Comparison of ENCODE assay signal across 10 cellular contexts in the genomic region with DNA sequence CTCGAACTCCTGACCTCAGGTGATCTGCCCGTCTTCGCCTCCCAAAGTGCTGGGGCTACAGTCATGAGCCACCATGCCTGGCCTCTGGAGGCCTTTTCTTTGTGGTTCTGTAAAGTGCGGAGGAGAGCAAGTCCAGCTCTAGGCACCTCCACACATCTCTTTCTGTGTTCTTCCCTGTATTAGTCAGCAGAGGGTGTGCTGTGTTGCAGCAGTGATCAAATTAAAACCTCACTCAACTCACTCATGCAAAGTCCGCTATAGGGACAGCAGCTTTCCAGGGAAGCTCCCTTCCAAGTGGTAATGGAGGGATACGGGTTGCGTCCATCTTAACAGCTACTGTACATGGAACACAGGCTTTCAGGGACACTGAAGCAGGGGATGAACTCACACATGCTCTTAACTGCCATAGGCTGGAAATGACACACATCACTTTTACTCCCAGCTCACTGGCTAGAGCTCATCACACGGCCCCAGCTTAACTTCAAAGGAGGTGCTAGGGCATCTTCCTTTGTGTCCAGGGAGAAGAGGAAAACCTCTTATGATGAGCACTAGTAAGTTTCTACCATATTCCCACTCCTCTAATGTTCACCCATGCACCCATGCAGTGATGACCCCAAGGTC. TPM values are rescaled to one million over a fixed set of nuclear protein-coding genes. Genes with fewer than 3 reads are reported as not detected.
DNase-seq lines count a peak whose midpoint lies in the region; ATAC-seq and TF ChIP-seq lines count a peak whose summit lies in the region.
"Had no signal": no experiment of that assay in that cellular context is flagged by ENCODE, and none has a peak within 500 bp of the region (broad histone marks: within the 10 kb centered on the region; RNA-seq: fewer than 3 reads in every experiment).

No MANE protein-coding gene starts in this region.

- DNase-seq in CD4-positive, CD25-positive, alpha-beta regulatory T cell, result peak in 2 of 3 donors; percentile 11
- DNase-seq in GM20000 (ENCODE audit: low spot score), result peak; percentile 48
- DNase-seq in IMR-90, result no peak
- no peak for DNase-seq in epithelial cell of proximal tubule (ENCODE audit: low read depth)
- DNase-seq in stimulated activated CD4-positive, alpha-beta T cell treated with anti-CD3 and anti-CD28 coated beads, Interleukin-4, amount 100 ng/mL, for 1 hour, result no peak
- DNase-seq in ecto neural progenitor cell (ENCODE audit: low spot score), result no peak
- no peak for DNase-seq in RPMI8226
- DNase-seq: activated effector memory CD4-positive, alpha-beta T cell treated with Interleukin-2 at 50 U/mL for 16 hours; NCI-H774 had no signal

- no peak overlapping the region for H3K9ac ChIP-seq in IMR-90 (ENCODE audit: low read depth, low read length)

- no peak overlapping the region for H3K4me3 ChIP-seq in CD4-positive, CD25-positive, alpha-beta regulatory T cell (ENCODE audit: low read depth, low read length)
- H3K4me3 ChIP-seq in IMR-90 (ENCODE audit: insufficient read depth, low read depth, low read length) (no peak overlapping the region), epithelial cell of proximal tubule (ENCODE audit: low read depth, low read length) (no peak overlapping the region)

- no peak overlapping the region for H3K23ac ChIP-seq in IMR-90 (ENCODE audit: low read depth, low read length)

- no peak overlapping the region for H3K4ac ChIP-seq in IMR-90 (ENCODE audit: low read depth, low read length)

- no peak overlapping the region for H2BK120ac ChIP-seq in IMR-90 (ENCODE audit: low read depth, low read length)

- POLR2A ChIA-PET in IMR-90 (lab: Charles Lee; ENCODE audit: unreplicated experiment), result no interaction called here

- 67% methylated on average over 1 of the region's 8 CpGs; no CpG with 5 or more reads in 1 of the 2 experiments for WGBS in IMR-90 (ENCODE audit: extremely low coverage in 2 of 2, insufficient read length in 1 of 2), 2 experiments

- no peak overlapping the region for H2BK5ac ChIP-seq in IMR-90 (ENCODE audit: low read depth, low read length, poor library complexity, severe bottlenecking)

- H4K8ac ChIP-seq in IMR-90 (ENCODE audit: low read depth in 2 of 2, low read length in 2 of 2), result no peak overlapping the region

- no peak overlapping the region for H3K14ac ChIP-seq in IMR-90 (replicated peaks; ENCODE audit: low read depth, low read length)

- H2BK20ac ChIP-seq in IMR-90 (ENCODE audit: low read depth, low read length), result no peak overlapping the region

- no peaks in the 10 kb centered on the region for H3K36me3 Mint-ChIP-seq in CD4-positive, CD25-positive, alpha-beta regulatory T cell

- no peak overlapping the region for H3K27ac Mint-ChIP-seq in CD4-positive, CD25-positive, alpha-beta regulatory T cell

- H4K20me1 ChIP-seq in IMR-90 (ENCODE audit: insufficient read depth, low read length), result no peaks in the 10 kb centered on the region

- H3K4me2 ChIP-seq in IMR-90 (ENCODE audit: low read depth, low read length), result no peak overlapping the region

- peaks cover 4% of the 10 kb centered on the region for H3K27me3 Mint-ChIP-seq in CD4-positive, CD25-positive, alpha-beta regulatory T cell

- no TSS peak for BruUV-seq in IMR-90 (replicated peaks; lab: Mats Ljungman, UMichigan)

- peak in 1 of 2 donors; percentile 31 for ATAC-seq in CD4-positive, CD25-positive, alpha-beta regulatory T cell (ENCODE audit: low read depth in 2 of 2)
- ATAC-seq in IMR-90 (ENCODE audit: low read depth), result no peak
- ATAC-seq in HG03025 (IDR thresholded peaks at IDR 0.05; ENCODE audit: low FRiP score, unreplicated experiment), result no peak

- no peaks in the 10 kb centered on the region for H3K4me1 ChIP-seq in CD4-positive, CD25-positive, alpha-beta regulatory T cell (ENCODE audit: control insufficient read depth, insufficient read depth, low read length, poor library complexity, severe bottlenecking)
- H3K4me1 ChIP-seq in IMR-90 (ENCODE audit: control insufficient read depth, insufficient read depth, low read length), result no peaks in the 10 kb centered on the region

- in situ Hi-C loops in IMR-90 (cut with MboI; ENCODE audit: low sequenced_read_pairs), result no loop called here

- no peak overlapping the region for H3K4me3 Mint-ChIP-seq in CD4-positive, CD25-positive, alpha-beta regulatory T cell

- intact Hi-C loops in IMR-90 (cut with micrococcal nuclease), result no loop called here

- H3K27me3 ChIP-seq in CD4-positive, CD25-positive, alpha-beta regulatory T cell (ENCODE audit: control insufficient read depth, insufficient read depth, low read length), result no peaks in the 10 kb centered on the region
- H3K27me3 ChIP-seq in IMR-90 (ENCODE audit: control insufficient read depth, insufficient read depth, low read length), result peaks cover 34% of the 10 kb centered on the region

- peak overlapping the region; percentile 21 for H2AFZ ChIP-seq in IMR-90 (replicated peaks; ENCODE audit: low read length, poor library complexity)

- TF ChIP-seq CTCF in GM20000 (IDR thresholded peaks at IDR 0.05; ENCODE audit: extremely low read depth, missing control alignments) (peak; percentile 8), IMR-90 (conservative IDR thresholded peaks at IDR 0.05; ENCODE audit: low read depth, low read length) (no peak), epithelial cell of proximal tubule (conservative IDR thresholded peaks at IDR 0.05; ENCODE audit: low read depth, low read length) (peak; percentile 49)

- H3K36me3 ChIP-seq in CD4-positive, CD25-positive, alpha-beta regulatory T cell (ENCODE audit: control insufficient read depth, insufficient read depth, low read length), result no peaks in the 10 kb centered on the region
- no peaks in the 10 kb centered on the region for H3K36me3 ChIP-seq in IMR-90 (ENCODE audit: control insufficient read depth, insufficient read depth, low read length)

- H2BK15ac ChIP-seq in IMR-90 (ENCODE audit: low read depth, low read length), result no peak overlapping the region

- H2AK5ac ChIP-seq in IMR-90 (ENCODE audit: low read depth, low read length), result no peak overlapping the region

- H2AK9ac ChIP-seq in IMR-90 (replicated peaks; ENCODE audit: low read depth, low read length, poor library complexity), result no peak overlapping the region

- H3K9me3 Mint-ChIP-seq in CD4-positive, CD25-positive, alpha-beta regulatory T cell, result no peaks in the 10 kb centered on the region

- H3K4me1 Mint-ChIP-seq in CD4-positive, CD25-positive, alpha-beta regulatory T cell, result peaks cover 0 to 4% (median 3%) of the 10 kb centered on the region in 4 donors

- H3K27ac ChIP-seq in CD4-positive, CD25-positive, alpha-beta regulatory T cell (ENCODE audit: insufficient read depth, low read length, poor library complexity, severe bottlenecking), result no peak overlapping the region
- no peak overlapping the region for H3K27ac ChIP-seq in IMR-90 (ENCODE audit: insufficient read depth, low read length)

- no peaks in the 10 kb centered on the region for H3K9me1 ChIP-seq in IMR-90 (ENCODE audit: insufficient read depth, low read length)

- no peak overlapping the region for H4K91ac ChIP-seq in IMR-90 (ENCODE audit: insufficient read depth, low read depth, low read length)

- CTCF ChIA-PET in IMR-90 (lab: Yijun Ruan, JAX), result no interaction called here

- no peak for TF ChIP-seq RAD21 in IMR-90 (IDR thresholded peaks at IDR 0.05; ENCODE audit: low read length)

- no peak overlapping the region for H4K5ac ChIP-seq in IMR-90 (ENCODE audit: low read depth, low read length)

- no peaks in the 10 kb centered on the region for H3K79me1 ChIP-seq in IMR-90 (ENCODE audit: low read depth in 1 of 2, low read length in 2 of 2)

- H3K9me3 ChIP-seq in CD4-positive, CD25-positive, alpha-beta regulatory T cell (ENCODE audit: control insufficient read depth in 2 of 2, low read length in 2 of 2), result no peaks in the 10 kb centered on the region
- H3K9me3 ChIP-seq in IMR-90 (ENCODE audit: control insufficient read depth, insufficient read depth, low read length), result no peaks in the 10 kb centered on the region

- no peak for TF ChIP-seq POLR2A in IMR-90 (IDR thresholded peaks at IDR 0.05; ENCODE audit: low read depth, low read length)

- no peak overlapping the region for H3K18ac ChIP-seq in IMR-90 (ENCODE audit: low read depth, low read length)

- no peak overlapping the region for H3K56ac ChIP-seq in IMR-90 (ENCODE audit: extremely low read depth, insufficient read depth, low read length)

- dilution Hi-C loops in IMR-90 (cut with HindIII; ENCODE audit: low sequenced_read_pairs, unreplicated experiment), result no loop called here

TF ChIP-seq in IMR-90, 13 proteins besides CTCF, POLR2A, EP300 and RAD21 (continues in another document):
- no peak for TF ChIP-seq BHLHE40 (IDR thresholded peaks at IDR 0.05; ENCODE audit: low read depth, low read length)
- TF ChIP-seq, protein P1, sequence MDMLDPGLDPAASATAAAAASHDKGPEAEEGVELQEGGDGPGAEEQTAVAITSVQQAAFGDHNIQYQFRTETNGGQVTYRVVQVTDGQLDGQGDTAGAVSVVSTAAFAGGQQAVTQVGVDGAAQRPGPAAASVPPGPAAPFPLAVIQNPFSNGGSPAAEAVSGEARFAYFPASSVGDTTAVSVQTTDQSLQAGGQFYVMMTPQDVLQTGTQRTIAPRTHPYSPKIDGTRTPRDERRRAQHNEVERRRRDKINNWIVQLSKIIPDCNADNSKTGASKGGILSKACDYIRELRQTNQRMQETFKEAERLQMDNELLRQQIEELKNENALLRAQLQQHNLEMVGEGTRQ (IDR thresholded peaks at IDR 0.05; ENCODE audit: low read depth, low read length), result no peak
- TF ChIP-seq RCOR1 (IDR thresholded peaks at IDR 0.05; ENCODE audit: insufficient replicate concordance, low read length), result no peak
- no peak for TF ChIP-seq MXI1 (IDR thresholded peaks at IDR 0.05; ENCODE audit: borderline replicate concordance, low read depth, low read length)

RNA-seq across cellular contexts. Expression of gene CCNG2, which starts 36.0 kb away (rescaled TPM):
- total RNA-seq in CD4-positive, CD25-positive, alpha-beta regulatory T cell, result 80.6 TPM
- 10 to 100 TPM; 35.0 to 45.0 (median 38.7) TPM for polyA plus RNA-seq in CD4-positive, CD25-positive, alpha-beta regulatory T cell
- total RNA-seq in IMR-90 (2012; rRNA removed) (11.3 and 23.9 TPM in 2 replicates), epithelial cell of proximal tubule (17.7 and 22.1 TPM in 2 replicates)
- polyA plus RNA-seq in IMR-90 (2012; rRNA removed), result 10.9 and 14.9 TPM in 2 replicates
- 5.8 and 8.5 TPM in 2 replicates for polyA plus RNA-seq in IMR-90 (2012; cell fraction: cytosol; rRNA removed)
- 3.9 and 12.2 TPM in 2 replicates for polyA plus RNA-seq in IMR-90 (2012; cell fraction: nucleus; rRNA removed; ENCODE audit: low replicate concordance)

RNA-seq across cellular contexts. Expression of gene CCNI, which starts 45.2 kb away (rescaled TPM):
- 359 TPM for total RNA-seq in CD4-positive, CD25-positive, alpha-beta regulatory T cell
- polyA plus RNA-seq in CD4-positive, CD25-positive, alpha-beta regulatory T cell, result 100 to 1,000 TPM; 400 to 431 (median 408) TPM
- total RNA-seq in IMR-90 (2012; rRNA removed) (98.6 and 100 TPM in 2 replicates), epithelial cell of proximal tubule (116 and 200 TPM in 2 replicates)
- 66.8 and 70.1 TPM in 2 replicates for polyA plus RNA-seq in IMR-90 (2012; rRNA removed)
- 30.2 and 39.5 TPM in 2 replicates for polyA plus RNA-seq in IMR-90 (2012; cell fraction: cytosol; rRNA removed)
- 11.4 and 41.8 TPM in 2 replicates for polyA plus RNA-seq in IMR-90 (2012; cell fraction: nucleus; rRNA removed; ENCODE audit: low replicate concordance)

Comparison
In these comparisons a context has a peak if more than half of its experiments do, and no peak if none do; other contexts are left out.
1. DNase-seq: peak in CD4-positive, CD25-positive, alpha-beta regulatory T cell (2 of 3) and GM20000 (single experiment); none in IMR-90 (single experiment), epithelial cell of proximal tubule (single experiment), stimulated activated CD4-positive, alpha-beta T cell treated with anti-CD3 and anti-CD28 coated beads, Interleukin-4, amount 100 ng/mL, for 1 hour (single experiment), ecto neural progenitor cell (single experiment) and RPMI8226 (single experiment).